Comparison of ENCODE assay signal across 11 cellular contexts in genomic region chr2:55011741-55012574, GRCh38. TPM values are rescaled to one million over a fixed set of nuclear protein-coding genes. Genes with fewer than 3 reads are reported as not detected.
A peak's percentile ranks its signal among the peaks of the same experiment; 100 is the strongest.
DNase-seq lines count a peak whose midpoint lies in the region; ATAC-seq and TF ChIP-seq lines count a peak whose summit lies in the region.
"Had no signal": no experiment of that assay in that cellular context is flagged by ENCODE, and none has a peak within 500 bp of the region (broad histone marks: within the 10 kb centered on the region; RNA-seq: fewer than 3 reads in every experiment).

No MANE protein-coding gene starts in this region.

- TF ChIP-seq CTCF in CD14-positive monocyte (IDR thresholded peaks at IDR 0.05) (no peak), esophagus muscularis mucosa (IDR thresholded peaks at IDR 0.05) (no peak), osteoblast (IDR thresholded peaks at IDR 0.05; ENCODE audit: extremely low read depth, low read depth, low read length) (no peak), GM20000 (IDR thresholded peaks at IDR 0.05; ENCODE audit: extremely low read depth, missing control alignments) (no peak)

- WGBS in esophagus muscularis mucosa: 24% methylated on average over 6 of the region's 6 CpGs

- H3K9me3 ChIP-seq in esophagus muscularis mucosa: no peaks in the 10 kb centered on the region
- H3K9me3 ChIP-seq in osteoblast (ENCODE audit: low read depth, low read length): no peaks in the 10 kb centered on the region
- H3K9me3 ChIP-seq: mucosa of descending colon had no signal

- no peak for TF ChIP-seq EP300 in esophagus muscularis mucosa (IDR thresholded peaks at IDR 0.05)

- CTCF ChIA-PET in activated naive CD4-positive, alpha-beta T cell treated with anti-CD3 and anti-CD28 coated beads, Interleukin-2, amount 10 ng/mL, durations not matched to agents 7 days and 5 days (lab: Charles Lee): interaction anchor here (1.9 to 2.2 kb wide), 2 partner anchors 38 to 155 kb away, joined by 5 to 20 read pairs; partner anchors contain the start of gene RTN4

- H3K4me1 Mint-ChIP-seq in CD14-positive monocyte: peaks cover 50% of the 10 kb centered on the region
- H3K4me1 Mint-ChIP-seq in activated naive CD4-positive, alpha-beta T cell treated with anti-CD3 and anti-CD28 coated beads, Interleukin-2, amount 10 ng/mL, durations not matched to agents 7 days and 5 days: peaks cover 39% of the 10 kb centered on the region

- H3K4me3 ChIP-seq in esophagus muscularis mucosa: no peak overlapping the region
- no peak overlapping the region for H3K4me3 ChIP-seq in osteoblast (ENCODE audit: insufficient read depth, low read length)
- H3K4me3 ChIP-seq: mucosa of descending colon had no signal

- H3K27ac ChIP-seq in esophagus muscularis mucosa (replicated peaks in 1 of 4) (peak overlapping the region in 3 of 4 donors; percentile 41 to 55 (median 55)), osteoblast (ENCODE audit: low read depth, low read length) (peak overlapping the region; percentile 64)

- no peaks in the 10 kb centered on the region for H3K27me3 Mint-ChIP-seq in CD14-positive monocyte (ENCODE audit: low read depth in 3 of 3)
- H3K27me3 Mint-ChIP-seq in activated naive CD4-positive, alpha-beta T cell treated with anti-CD3 and anti-CD28 coated beads, Interleukin-2, amount 10 ng/mL, durations not matched to agents 7 days and 5 days: no peaks in the 10 kb centered on the region
- H3K27me3 Mint-ChIP-seq: activated CD8-positive, alpha-beta memory T cell treated with anti-CD3 and anti-CD28 coated beads, Interleukin-2, amount 10 ng/mL, durations not matched to agents 7 days and 5 days had no signal

- H2AFZ ChIP-seq in osteoblast (ENCODE audit: low read length): no peak overlapping the region

- DNase-seq in CD14-positive monocyte (ENCODE audit: low spot score) (no peak), NCI-H526 (lab: John Stamatoyannopoulos, UW) (peak; percentile 19 to 53), esophagus muscularis mucosa (ENCODE audit: extremely low spot score) (no peak), osteoblast (ENCODE audit: insufficient read length, low spot score, missing footprints) (no peak), GM20000 (ENCODE audit: low spot score) (no peak)
- no peak for DNase-seq in activated CD4-positive, CD25-positive, alpha-beta regulatory T cell treated with anti-CD3 and anti-CD28 coated beads, Interleukin-2, amount 50 U/mL, for 72 hours
- no peak for DNase-seq in activated naive CD4-positive, alpha-beta T cell treated with anti-CD3 and anti-CD28 coated beads, Interleukin-2, amount 10 ng/mL, durations not matched to agents 7 days and 5 days
- DNase-seq: activated CD8-positive, alpha-beta memory T cell treated with anti-CD3 and anti-CD28 coated beads, Interleukin-2, amount 10 ng/mL, durations not matched to agents 7 days and 5 days; dermis blood vessel endothelial cell; mucosa of descending colon had no signal

- ATAC-seq in HG03097 (IDR thresholded peaks at IDR 0.05; ENCODE audit: low FRiP score, unreplicated experiment): no peak
- ATAC-seq: activated CD8-positive, alpha-beta memory T cell treated with anti-CD3 and anti-CD28 coated beads, Interleukin-2, amount 10 ng/mL, durations not matched to agents 7 days and 5 days had no signal

- no peaks in the 10 kb centered on the region for H3K27me3 ChIP-seq in esophagus muscularis mucosa
- no peaks in the 10 kb centered on the region for H3K27me3 ChIP-seq in osteoblast (ENCODE audit: insufficient read depth, low read length)

- no peak for TF ChIP-seq POLR2A in esophagus muscularis mucosa (IDR thresholded peaks at IDR 0.05; ENCODE audit: low read depth)

- peak overlapping the region; percentile 87 to 95 (median 92) for H3K27ac Mint-ChIP-seq in CD14-positive monocyte
- H3K27ac Mint-ChIP-seq in activated naive CD4-positive, alpha-beta T cell treated with anti-CD3 and anti-CD28 coated beads, Interleukin-2, amount 10 ng/mL, durations not matched to agents 7 days and 5 days: no peak overlapping the region
- H3K27ac Mint-ChIP-seq: activated CD8-positive, alpha-beta memory T cell treated with anti-CD3 and anti-CD28 coated beads, Interleukin-2, amount 10 ng/mL, durations not matched to agents 7 days and 5 days had no signal

- peaks cover 65% of the 10 kb centered on the region for H4K20me1 ChIP-seq in osteoblast (ENCODE audit: insufficient read depth, low read length)

- no peak overlapping the region for H3K4me3 Mint-ChIP-seq in CD14-positive monocyte
- H3K4me3 Mint-ChIP-seq in activated naive CD4-positive, alpha-beta T cell treated with anti-CD3 and anti-CD28 coated beads, Interleukin-2, amount 10 ng/mL, durations not matched to agents 7 days and 5 days: no peak overlapping the region
- H3K4me3 Mint-ChIP-seq: activated CD8-positive, alpha-beta memory T cell treated with anti-CD3 and anti-CD28 coated beads, Interleukin-2, amount 10 ng/mL, durations not matched to agents 7 days and 5 days had no signal

- no peaks in the 10 kb centered on the region for H3K36me3 ChIP-seq in esophagus muscularis mucosa
- no peaks in the 10 kb centered on the region for H3K36me3 ChIP-seq in osteoblast (ENCODE audit: insufficient read depth, low read length)

- peaks cover 100% of the 10 kb centered on the region for H3K79me2 ChIP-seq in osteoblast (ENCODE audit: insufficient read depth, low read length)

- peak overlapping the region; percentile 78 for H3K4me2 ChIP-seq in osteoblast (ENCODE audit: insufficient read depth, low read length)

- no peaks in the 10 kb centered on the region for H3K9me3 Mint-ChIP-seq in CD14-positive monocyte
- no peaks in the 10 kb centered on the region for H3K9me3 Mint-ChIP-seq in activated naive CD4-positive, alpha-beta T cell treated with anti-CD3 and anti-CD28 coated beads, Interleukin-2, amount 10 ng/mL, durations not matched to agents 7 days and 5 days

- intact Hi-C loops in CD14-positive monocyte (cut with micrococcal nuclease): loop anchor here (5.0 kb wide), 1 partner anchor 35 kb away; no protein-coding TSS in a partner anchor
- intact Hi-C loops in esophagus muscularis mucosa (cut with DNase I): loop anchor here (10.0 kb wide), 1 partner anchor 153 kb away; no protein-coding TSS in a partner anchor

- H3K4me1 ChIP-seq in esophagus muscularis mucosa (peaks cover 57 to 99% (median 94%) of the 10 kb centered on the region in 4 donors), osteoblast (ENCODE audit: insufficient read depth, low read length) (peaks cover 69% of the 10 kb centered on the region)

- peaks cover 0 to 3% of the 10 kb centered on the region in 2 donors for H3K36me3 Mint-ChIP-seq in CD14-positive monocyte
- H3K36me3 Mint-ChIP-seq in activated naive CD4-positive, alpha-beta T cell treated with anti-CD3 and anti-CD28 coated beads, Interleukin-2, amount 10 ng/mL, durations not matched to agents 7 days and 5 days: peaks cover 1% of the 10 kb centered on the region

RNA-seq across cellular contexts. Expression of gene RTN4, which starts 38.3 kb away (rescaled TPM):
- polyA plus RNA-seq in CD14-positive monocyte: 100 to 1,000 TPM; 111 to 163 TPM
- total RNA-seq in esophagus muscularis mucosa: 100 to 1,000 TPM; 214 to 272 (median 251) TPM
- total RNA-seq in osteoblast: 316 and 355 TPM in 2 replicates

Comparison
In these comparisons a context has a peak if more than half of its experiments do, and no peak if none do; other contexts are left out.
1. DNase-seq: peak in NCI-H526 (2 of 2); none in CD14-positive monocyte (single experiment), esophagus muscularis mucosa (single experiment), osteoblast (single experiment), activated CD4-positive, CD25-positive, alpha-beta regulatory T cell treated with anti-CD3 and anti-CD28 coated beads, Interleukin-2, amount 50 U/mL, for 72 hours (single experiment), GM20000 (single experiment) and activated naive CD4-positive, alpha-beta T cell treated with anti-CD3 and anti-CD28 coated beads, Interleukin-2, amount 10 ng/mL, durations not matched to agents 7 days and 5 days (single experiment).